Comparison of ENCODE assay signal across 21 cellular contexts in genomic region chr2:230619471-230619870, GRCh38.
"Had no signal": no experiment of that assay in that cellular context is flagged by ENCODE, and none has a peak within 500 bp of the region (broad histone marks: within the 10 kb centered on the region; RNA-seq: fewer than 3 reads in every experiment).

No MANE protein-coding gene starts in this region.

- ATAC-seq: esophagus mucosa; gastrocnemius medialis; left lobe of liver; natural killer cell; psoas muscle; right cardiac atrium; stimulated activated memory B cell treated with anti-CD40 and anti-IgM and Interleukin-4, amounts not matched to agents 10 μg/mL and 1 μg/mL and 100 μg/mL, for 72 hours; stimulated activated naive CD8-positive, alpha-beta T cell treated with anti-CD3 and anti-CD28 coated beads, Interleukin-15, Interleukin-2, amounts not matched to agents 100 U/mL and 50 U/mL, for 24 hours; upper lobe of right lung had no signal

- H3K9me3 ChIP-seq: colonic mucosa, gastrocnemius medialis, psoas muscle, sigmoid colon, thoracic aorta, upper lobe of right lung, uterus had no signal

- DNase-seq: colonic mucosa; effector CD8-positive, alpha-beta T cell; endodermal cell; foreskin fibroblast; gastrocnemius medialis; head of caudate nucleus; natural killer cell; psoas muscle; right cardiac atrium; sigmoid colon; stimulated activated CD4-positive, alpha-beta T cell treated with anti-CD3 and anti-CD28 coated beads, Interleukin-4, amount 100 ng/mL, for 4 hours; stimulated activated naive CD8-positive, alpha-beta T cell treated with anti-CD3 and anti-CD28 coated beads, Interleukin-15, Interleukin-2, amounts not matched to agents 100 U/mL and 50 U/mL, for 24 hours; upper lobe of right lung; uterus had no signal

- H3K4me1 ChIP-seq: colonic mucosa, gastrocnemius medialis, psoas muscle, sigmoid colon, upper lobe of right lung, uterus had no signal

- H3K27ac ChIP-seq: colonic mucosa, epithelial cell of prostate, gastrocnemius medialis, psoas muscle, sigmoid colon, thoracic aorta, tibial nerve, upper lobe of right lung, uterus had no signal

- H3K4me3 ChIP-seq: colonic mucosa, gastrocnemius medialis, lung, psoas muscle, sigmoid colon, thoracic aorta, tibial nerve, upper lobe of right lung, uterus had no signal

- H3K27me3 ChIP-seq: colonic mucosa, gastrocnemius medialis, sigmoid colon, tibial nerve, upper lobe of right lung, uterus had no signal

- H3K36me3 ChIP-seq: colonic mucosa, gastrocnemius medialis, sigmoid colon, thoracic aorta, tibial nerve, upper lobe of right lung, uterus had no signal
